ENCODE assay signal across 20 cellular contexts in genomic region chr6:489762-490161, GRCh38.
DNase-seq lines count a peak whose midpoint lies in the region; ATAC-seq and TF ChIP-seq lines count a peak whose summit lies in the region.
"Had no signal": no experiment of that assay in that cellular context is flagged by ENCODE, and none has a peak within 500 bp of the region (broad histone marks: within the 10 kb centered on the region; RNA-seq: fewer than 3 reads in every experiment).

No MANE protein-coding gene starts in this region.

- H3K79me2 ChIP-seq in Loucy (ENCODE audit: insufficient read depth, low read length): no peaks in the 10 kb centered on the region

- no peaks in the 10 kb centered on the region for H3K9me3 Mint-ChIP-seq in activated CD8-positive, alpha-beta memory T cell treated with anti-CD3 and anti-CD28 coated beads, Interleukin-2, amount 10 ng/mL, durations not matched to agents 7 days and 5 days (ENCODE audit: low read depth)
- H3K9me3 Mint-ChIP-seq in activated naive CD4-positive, alpha-beta T cell treated with anti-CD3 and anti-CD28 coated beads, Interleukin-2, amount 50 U/mL, for 72 hours: no peaks in the 10 kb centered on the region
- no peaks in the 10 kb centered on the region for H3K9me3 Mint-ChIP-seq in natural killer cell treated with Interleukin-12 subunit alpha and Interleukin-12 subunit beta and Interleukin-15 and Interleukin-18, amount 100 ng/mL, for 72 hours

- peaks cover 68% of the 10 kb centered on the region for H3K4me1 Mint-ChIP-seq in activated CD8-positive, alpha-beta memory T cell treated with anti-CD3 and anti-CD28 coated beads, Interleukin-2, amount 10 ng/mL, durations not matched to agents 7 days and 5 days
- peaks cover 49 to 61% of the 10 kb centered on the region in 2 donors for H3K4me1 Mint-ChIP-seq in natural killer cell treated with Interleukin-12 subunit alpha and Interleukin-12 subunit beta and Interleukin-15 and Interleukin-18, amount 100 ng/mL, for 72 hours (ENCODE audit: low read depth in 2 of 2)

- peaks cover 41% of the 10 kb centered on the region for H3K36me3 Mint-ChIP-seq in activated CD8-positive, alpha-beta memory T cell treated with anti-CD3 and anti-CD28 coated beads, Interleukin-2, amount 10 ng/mL, durations not matched to agents 7 days and 5 days
- peaks cover 38 to 62% of the 10 kb centered on the region in 2 donors for H3K36me3 Mint-ChIP-seq in activated naive CD4-positive, alpha-beta T cell treated with anti-CD3 and anti-CD28 coated beads, Interleukin-2, amount 50 U/mL, for 72 hours
- peaks cover 14% of the 10 kb centered on the region for H3K36me3 Mint-ChIP-seq in natural killer cell treated with Interleukin-12 subunit alpha and Interleukin-12 subunit beta and Interleukin-15 and Interleukin-18, amount 100 ng/mL, for 72 hours

- no peaks in the 10 kb centered on the region for H3K9me2 ChIP-seq in Loucy (replicated peaks; ENCODE audit: low read depth, low read length)

- no peak overlapping the region for H2AFZ ChIP-seq in Loucy (ENCODE audit: low read length)

- no peaks in the 10 kb centered on the region for H3K27me3 ChIP-seq in Loucy (ENCODE audit: insufficient read depth, low read length, poor library complexity, severe bottlenecking)
- H3K27me3 ChIP-seq: ascending aorta, foreskin keratinocyte, right atrium auricular region, vagina had no signal

- H3F3A ChIP-seq in Loucy (ENCODE audit: low read depth): peaks cover 6% of the 10 kb centered on the region

- no peak for TF ChIP-seq CTCF in Loucy (conservative IDR thresholded peaks at IDR 0.05; ENCODE audit: low read length)

- H3K36me3 ChIP-seq in Loucy (ENCODE audit: insufficient read depth, low read length): peaks cover 7% of the 10 kb centered on the region; the same call in 1 of the 2 replicates

- H3K27me3 Mint-ChIP-seq in activated CD8-positive, alpha-beta memory T cell treated with anti-CD3 and anti-CD28 coated beads, Interleukin-2, amount 10 ng/mL, durations not matched to agents 7 days and 5 days: no peaks in the 10 kb centered on the region
- H3K27me3 Mint-ChIP-seq in natural killer cell treated with Interleukin-12 subunit alpha and Interleukin-12 subunit beta and Interleukin-15 and Interleukin-18, amount 100 ng/mL, for 72 hours: no peaks in the 10 kb centered on the region

- H3K4me3 Mint-ChIP-seq in activated CD8-positive, alpha-beta memory T cell treated with anti-CD3 and anti-CD28 coated beads, Interleukin-2, amount 10 ng/mL, durations not matched to agents 7 days and 5 days: peak overlapping the region; percentile 51
- H3K4me3 Mint-ChIP-seq in natural killer cell treated with Interleukin-12 subunit alpha and Interleukin-12 subunit beta and Interleukin-15 and Interleukin-18, amount 100 ng/mL, for 72 hours: peak overlapping the region; percentile 87

- no peak for DNase-seq in activated CD8-positive, alpha-beta memory T cell treated with anti-CD3 and anti-CD28 coated beads, Interleukin-2, amount 10 ng/mL, durations not matched to agents 7 days and 5 days
- no peak for DNase-seq in activated CD8-positive, alpha-beta memory T cell treated with anti-CD3 and anti-CD28 coated beads, Interleukin-2, amount 50 U/mL, for 48 hours
- no peak for DNase-seq in activated naive CD4-positive, alpha-beta T cell treated with anti-CD3 and anti-CD28 coated beads, Interleukin-2, amount 50 U/mL, for 72 hours (ENCODE audit: low spot score in 2 of 2)
- DNase-seq in natural killer cell treated with Interleukin-12 subunit alpha and Interleukin-12 subunit beta and Interleukin-15 and Interleukin-18, amount 100 ng/mL, for 72 hours (ENCODE audit: low spot score): no peak
- DNase-seq in SKM-1 (lab: John Stamatoyannopoulos, UW; ENCODE audit: unreplicated experiment): no peak
- no peak for DNase-seq in activated gamma-delta T cell treated with Interleukin-2 at 50 U/mL for 16 hours
- DNase-seq: C1 segment of cervical spinal cord; foreskin keratinocyte; NCI-H2081 treated with DMSO at 0.1 percent for 48 hours; NCI-H510A; RPMI8226; stimulated activated CD4-positive, alpha-beta T cell treated with anti-CD3 and anti-CD28 coated beads, Interleukin-12 subunit alpha, Interleukin-12 subunit beta, amount 100 ng/mL, for 4 hours had no signal

- H3K4me2 ChIP-seq in Loucy (ENCODE audit: low read depth, low read length, poor library complexity, severe bottlenecking): peak overlapping the region; percentile 67

- no peaks in the 10 kb centered on the region for H4K20me1 ChIP-seq in Loucy (ENCODE audit: insufficient read depth, low read length, poor library complexity, severe bottlenecking)

- peak overlapping the region; percentile 91 for H3K27ac Mint-ChIP-seq in activated CD8-positive, alpha-beta memory T cell treated with anti-CD3 and anti-CD28 coated beads, Interleukin-2, amount 10 ng/mL, durations not matched to agents 7 days and 5 days
- peak overlapping the region; percentile 96 to 98 for H3K27ac Mint-ChIP-seq in activated naive CD4-positive, alpha-beta T cell treated with anti-CD3 and anti-CD28 coated beads, Interleukin-2, amount 50 U/mL, for 72 hours
- peak overlapping the region; percentile 88 to 94 for H3K27ac Mint-ChIP-seq in natural killer cell treated with Interleukin-12 subunit alpha and Interleukin-12 subunit beta and Interleukin-15 and Interleukin-18, amount 100 ng/mL, for 72 hours

- no peak for ATAC-seq in activated CD8-positive, alpha-beta memory T cell treated with anti-CD3 and anti-CD28 coated beads, Interleukin-2, amount 10 ng/mL, durations not matched to agents 7 days and 5 days
- no peak for ATAC-seq in activated naive CD4-positive, alpha-beta T cell treated with anti-CD3 and anti-CD28 coated beads, Interleukin-2, amount 50 U/mL, for 72 hours
- no peak for ATAC-seq in natural killer cell treated with Interleukin-12 subunit alpha and Interleukin-12 subunit beta and Interleukin-15 and Interleukin-18, amount 100 ng/mL, for 72 hours
- ATAC-seq in GM19324 (IDR thresholded peaks at IDR 0.05; ENCODE audit: low FRiP score, unreplicated experiment): no peak
- ATAC-seq: foreskin keratinocyte, HepG2 had no signal

- peak overlapping the region; percentile 38 for H3K4me3 ChIP-seq in Loucy (ENCODE audit: low read length, poor library complexity, severe bottlenecking)
- H3K4me3 ChIP-seq: ascending aorta, lung, right atrium auricular region, SK-N-MC, vagina had no signal

- no peaks in the 10 kb centered on the region for H3K9me3 ChIP-seq in Loucy (ENCODE audit: insufficient read depth, low read depth, low read length)
- H3K9me3 ChIP-seq: right atrium auricular region, vagina had no signal

- H3K4me1 ChIP-seq in Loucy (ENCODE audit: insufficient read depth, low read length, poor library complexity, severe bottlenecking): peaks cover 61% of the 10 kb centered on the region
- H3K4me1 ChIP-seq: ascending aorta, foreskin keratinocyte, right atrium auricular region, vagina had no signal

- CTCF ChIA-PET in activated CD8-positive, alpha-beta memory T cell treated with anti-CD3 and anti-CD28 coated beads, Interleukin-2, amount 10 ng/mL, durations not matched to agents 7 days and 5 days (lab: Charles Lee): interaction anchor here (0.9 to 3.5 kb wide), 6 partner anchors 10 to 67 kb away, joined by 3 to 20 read pairs (median 4); no protein-coding TSS in a partner anchor

- peak overlapping the region; percentile 18 for H3K9ac ChIP-seq in Loucy (ENCODE audit: low read depth, low read length, poor library complexity, severe bottlenecking)
